1 cellular context compared by ENCODE assay signal in the genomic region with DNA sequence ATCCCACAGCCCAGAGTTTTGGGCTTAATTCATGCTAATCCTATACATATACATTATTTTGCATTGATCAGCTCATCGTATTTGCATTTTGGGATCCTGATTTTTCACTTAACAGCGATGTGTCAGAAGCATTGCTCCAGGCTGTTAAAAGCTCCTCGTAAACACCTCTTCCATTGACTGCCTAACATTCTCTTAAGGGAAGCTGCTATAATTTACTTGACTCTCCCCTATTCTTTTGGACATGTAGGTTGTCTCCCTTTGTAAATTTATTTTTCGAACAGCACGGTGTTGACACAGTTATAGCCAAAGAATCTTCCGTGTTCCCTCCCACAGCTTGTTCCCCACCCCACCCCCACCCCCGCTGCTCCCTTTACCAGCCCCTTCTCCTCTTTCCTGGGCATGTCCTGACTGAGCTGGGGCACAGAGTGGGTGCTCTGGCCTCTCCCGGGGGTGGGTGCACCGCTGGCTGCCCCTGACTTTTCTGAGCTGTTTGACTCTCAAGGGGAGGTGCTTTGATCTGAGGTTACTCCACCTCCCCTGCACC.
TF ChIP-seq lines count a peak whose summit lies in the region.

No MANE protein-coding gene starts in this region.

TF ChIP-seq in SK-N-SH, 30 proteins besides CTCF, POLR2A, EP300 and RAD21 (continued from another document):
- no peak for TF ChIP-seq ZBTB33 (IDR thresholded peaks at IDR 0.05; ENCODE audit: borderline replicate concordance, low read depth)
- TF ChIP-seq, protein P1, sequence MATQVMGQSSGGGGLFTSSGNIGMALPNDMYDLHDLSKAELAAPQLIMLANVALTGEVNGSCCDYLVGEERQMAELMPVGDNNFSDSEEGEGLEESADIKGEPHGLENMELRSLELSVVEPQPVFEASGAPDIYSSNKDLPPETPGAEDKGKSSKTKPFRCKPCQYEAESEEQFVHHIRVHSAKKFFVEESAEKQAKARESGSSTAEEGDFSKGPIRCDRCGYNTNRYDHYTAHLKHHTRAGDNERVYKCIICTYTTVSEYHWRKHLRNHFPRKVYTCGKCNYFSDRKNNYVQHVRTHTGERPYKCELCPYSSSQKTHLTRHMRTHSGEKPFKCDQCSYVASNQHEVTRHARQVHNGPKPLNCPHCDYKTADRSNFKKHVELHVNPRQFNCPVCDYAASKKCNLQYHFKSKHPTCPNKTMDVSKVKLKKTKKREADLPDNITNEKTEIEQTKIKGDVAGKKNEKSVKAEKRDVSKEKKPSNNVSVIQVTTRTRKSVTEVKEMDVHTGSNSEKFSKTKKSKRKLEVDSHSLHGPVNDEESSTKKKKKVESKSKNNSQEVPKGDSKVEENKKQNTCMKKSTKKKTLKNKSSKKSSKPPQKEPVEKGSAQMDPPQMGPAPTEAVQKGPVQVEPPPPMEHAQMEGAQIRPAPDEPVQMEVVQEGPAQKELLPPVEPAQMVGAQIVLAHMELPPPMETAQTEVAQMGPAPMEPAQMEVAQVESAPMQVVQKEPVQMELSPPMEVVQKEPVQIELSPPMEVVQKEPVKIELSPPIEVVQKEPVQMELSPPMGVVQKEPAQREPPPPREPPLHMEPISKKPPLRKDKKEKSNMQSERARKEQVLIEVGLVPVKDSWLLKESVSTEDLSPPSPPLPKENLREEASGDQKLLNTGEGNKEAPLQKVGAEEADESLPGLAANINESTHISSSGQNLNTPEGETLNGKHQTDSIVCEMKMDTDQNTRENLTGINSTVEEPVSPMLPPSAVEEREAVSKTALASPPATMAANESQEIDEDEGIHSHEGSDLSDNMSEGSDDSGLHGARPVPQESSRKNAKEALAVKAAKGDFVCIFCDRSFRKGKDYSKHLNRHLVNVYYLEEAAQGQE (IDR thresholded peaks at IDR 0.05; ENCODE audit: low read depth, low read length), result no peak
- TF ChIP-seq FOXM1 (IDR thresholded peaks at IDR 0.05; ENCODE audit: low read depth), result no peak
- no peak for TF ChIP-seq MXI1 (IDR thresholded peaks at IDR 0.05; ENCODE audit: low read depth, low read length)
- no peak for TF ChIP-seq USF2 (IDR thresholded peaks at IDR 0.05; ENCODE audit: borderline replicate concordance, low read depth, low read length)
- no peak for TF ChIP-seq RFX5 (IDR thresholded peaks at IDR 0.05; ENCODE audit: low read length)
- TF ChIP-seq ELF1 (IDR thresholded peaks at IDR 0.05), result no peak
- no peak for TF ChIP-seq TCF12 (IDR thresholded peaks at IDR 0.05)
- TF ChIP-seq, protein P2, sequence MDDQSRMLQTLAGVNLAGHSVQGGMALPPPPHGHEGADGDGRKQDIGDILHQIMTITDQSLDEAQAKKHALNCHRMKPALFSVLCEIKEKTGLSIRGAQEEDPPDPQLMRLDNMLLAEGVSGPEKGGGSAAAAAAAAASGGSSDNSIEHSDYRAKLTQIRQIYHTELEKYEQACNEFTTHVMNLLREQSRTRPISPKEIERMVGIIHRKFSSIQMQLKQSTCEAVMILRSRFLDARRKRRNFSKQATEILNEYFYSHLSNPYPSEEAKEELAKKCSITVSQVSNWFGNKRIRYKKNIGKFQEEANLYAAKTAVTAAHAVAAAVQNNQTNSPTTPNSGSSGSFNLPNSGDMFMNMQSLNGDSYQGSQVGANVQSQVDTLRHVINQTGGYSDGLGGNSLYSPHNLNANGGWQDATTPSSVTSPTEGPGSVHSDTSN (IDR thresholded peaks at IDR 0.05), result no peak
- no peak for TF ChIP-seq GATA2 (CRISPR knock-in tag; IDR thresholded peaks at IDR 0.05)
- TF ChIP-seq TEAD4 (IDR thresholded peaks at IDR 0.05; ENCODE audit: borderline replicate concordance, insufficient read depth), result no peak
- TF ChIP-seq JUND (IDR thresholded peaks at IDR 0.05), result no peak
- TF ChIP-seq GABPA (IDR thresholded peaks at IDR 0.05; ENCODE audit: low read depth), result no peak
- TF ChIP-seq IRF3 (IDR thresholded peaks at IDR 0.05; ENCODE audit: low read depth, low read length), result no peak
- no peak for TF ChIP-seq SIN3A (IDR thresholded peaks at IDR 0.05; ENCODE audit: borderline replicate concordance, low read depth, low read length)
